Comparison of ENCODE assay signal across 27 cellular contexts in the genomic region with DNA sequence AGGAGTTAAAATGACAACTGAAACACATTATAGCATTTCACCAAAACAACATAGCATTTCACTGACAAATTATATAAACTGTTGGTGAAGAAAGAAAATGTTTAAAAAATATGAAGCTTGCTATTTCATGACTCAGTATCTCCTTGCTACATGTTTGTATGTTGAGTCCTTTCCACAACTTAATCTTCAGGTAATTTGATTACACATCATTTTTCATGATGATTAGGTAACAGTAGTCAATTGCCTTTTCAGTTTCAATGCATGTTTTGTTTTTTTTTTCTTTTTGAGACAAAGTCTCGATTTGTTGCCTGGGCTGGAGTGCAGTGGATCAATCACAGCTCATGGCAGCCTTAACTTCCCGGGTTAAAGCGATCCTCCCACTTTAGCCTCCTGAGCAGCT.
"Had no signal": no experiment of that assay in that cellular context is flagged by ENCODE, and none has a peak within 500 bp of the region (broad histone marks: within the 10 kb centered on the region; RNA-seq: fewer than 3 reads in every experiment).

No MANE protein-coding gene starts in this region.

- H3K4me3 ChIP-seq: neural progenitor cell, ovary, psoas muscle, skin epidermis, smooth muscle cell, spleen, stomach, thoracic aorta, thyroid gland, tibial nerve, upper lobe of left lung had no signal

- H3K4me1 ChIP-seq: neural progenitor cell, parathyroid adenoma, psoas muscle, spleen, stomach, thyroid gland, tibial nerve, upper lobe of left lung had no signal

- FAIRE-seq: urothelium cell line had no signal

- H3K79me2 ChIP-seq: parathyroid adenoma had no signal

- DNase-seq: naive thymus-derived CD4-positive, alpha-beta T cell; natural killer cell; occipital lobe; ovary; posterior cingulate gyrus; psoas muscle; right cardiac atrium; spleen; stimulated activated CD4-positive, alpha-beta T cell treated with anti-CD3 and anti-CD28 coated beads, Interleukin-12 subunit alpha, Interleukin-12 subunit beta, amount 100 ng/mL, for 4 hours; stimulated activated CD4-positive, alpha-beta T cell treated with anti-CD3 and anti-CD28 coated beads, Interleukin-1b, Interleukin-23, amount 100 ng/mL, for 48 hours; stimulated activated CD4-positive, alpha-beta T cell treated with anti-CD3 and anti-CD28 coated beads, Interleukin-4, amount 100 ng/mL, for 1 hour; stimulated activated CD4-positive, alpha-beta T cell treated with anti-CD3 and anti-CD28 coated beads, Interleukin-4, amount 100 ng/mL, for 4 hours; stimulated activated CD8-positive, alpha-beta memory T cell treated with anti-CD3 and anti-CD28 coated beads, Interleukin-4, amount 100 ng/mL, for 48 hours; stimulated activated naive CD4-positive, alpha-beta T cell; stomach; thyroid gland; trophoblast cell; upper lobe of left lung had no signal

- H3K27ac ChIP-seq: neural progenitor cell, ovary, parathyroid adenoma, psoas muscle, skin epidermis, spleen, stomach, thoracic aorta, thyroid gland, tibial nerve, upper lobe of left lung had no signal

- H3K9ac ChIP-seq: neural progenitor cell, parathyroid adenoma had no signal

- H3K27me3 ChIP-seq: neural progenitor cell, spleen, stomach, thyroid gland, tibial nerve, upper lobe of left lung had no signal

- H3K36me3 ChIP-seq: neural progenitor cell, ovary, spleen, stomach, thoracic aorta, thyroid gland, tibial nerve, upper lobe of left lung had no signal

- H3K9me3 ChIP-seq: ovary, psoas muscle, stomach, thoracic aorta, thyroid gland, tibial nerve, upper lobe of left lung had no signal

- ATAC-seq: naive thymus-derived CD4-positive, alpha-beta T cell; natural killer cell; psoas muscle; right cardiac atrium; sciatic nerve; stimulated activated memory B cell treated with anti-CD40 and anti-IgM and Interleukin-4, amounts not matched to agents 10 μg/mL and 1 μg/mL and 100 μg/mL, for 72 hours had no signal

- H2AFZ ChIP-seq: neural progenitor cell, parathyroid adenoma had no signal

- H3K4me2 ChIP-seq: neural progenitor cell, smooth muscle cell had no signal
